Comparison of ENCODE assay signal across 1 cellular context in genomic region chr1:178093958-178094751, GRCh38.
TF ChIP-seq lines count a peak whose summit lies in the region.

RASAL2 (plus strand) TSS chr1:178094104; CDS start chr1:178094493, 389 bp downstream.

TF ChIP-seq in SK-N-SH, 30 proteins besides CTCF, POLR2A, EP300 and RAD21 (continued from another document):
- TF ChIP-seq REST (IDR thresholded peaks at IDR 0.05; ENCODE audit: low read depth, low read length) (peak; percentile 15; the same call in 1 of the 2 replicates), RFX5 (IDR thresholded peaks at IDR 0.05; ENCODE audit: low read length) (no peak), MEF2A (IDR thresholded peaks at IDR 0.05; ENCODE audit: borderline replicate concordance, low read depth) (no peak), FOXM1 (IDR thresholded peaks at IDR 0.05; ENCODE audit: low read depth) (no peak)
TF ChIP-seq in SK-N-SH: peak in this region for 5.
